9 cellular contexts compared by ENCODE assay signal in genomic region chr6:160667854-160668481, GRCh38. TPM values are rescaled to one million over a fixed set of nuclear protein-coding genes. Genes with fewer than 3 reads are reported as not detected.
DNase-seq lines count a peak whose midpoint lies in the region; ATAC-seq and TF ChIP-seq lines count a peak whose summit lies in the region.
"Had no signal": no experiment of that assay in that cellular context is flagged by ENCODE, and none has a peak within 500 bp of the region (broad histone marks: within the 10 kb centered on the region; RNA-seq: fewer than 3 reads in every experiment).

No MANE protein-coding gene starts in this region.

- H3K4me1 ChIP-seq in liver (ENCODE audit: control insufficient read depth in 4 of 4, insufficient read depth in 4 of 4, low read length in 3 of 4) (peaks cover 3 to 14% (median 10%) of the 10 kb centered on the region in 4 donors), psoas muscle (no peaks in the 10 kb centered on the region)

- no peak overlapping the region for H3K9ac ChIP-seq in liver (ENCODE audit: low read depth in 1 of 2, low read length in 2 of 2)

- no peaks in the 10 kb centered on the region for H3K27me3 ChIP-seq in liver (ENCODE audit: control insufficient read depth in 4 of 4, insufficient read depth in 4 of 4, low read length in 3 of 4)
- H3K27me3 ChIP-seq in psoas muscle (ENCODE audit: insufficient read depth in 3 of 3, low read length in 2 of 3): no peaks in the 10 kb centered on the region

- H3K4me3 ChIP-seq in liver (ENCODE audit: low read depth in 1 of 3, low read length in 3 of 3) (no peak overlapping the region), psoas muscle (no peak overlapping the region)

- WGBS in liver: 7% methylated on average over 8 of the region's 8 CpGs
- WGBS in psoas muscle, 3 donors: 32 to 37% (median 35%) methylated on average over 8 of the region's 8 CpGs

- peaks cover 0 to 4% (median 0%) of the 10 kb centered on the region in 4 donors for H3K36me3 ChIP-seq in liver (ENCODE audit: control insufficient read depth in 4 of 4, insufficient read depth in 3 of 4, low read depth in 1 of 4, low read length in 3 of 4)
- no peaks in the 10 kb centered on the region for H3K36me3 ChIP-seq in psoas muscle (ENCODE audit: insufficient read depth in 1 of 2, low read depth in 1 of 2)

- H3K9me3 ChIP-seq in liver (ENCODE audit: control insufficient read depth in 4 of 4, low read length in 3 of 4) (no peaks in the 10 kb centered on the region), psoas muscle (no peaks in the 10 kb centered on the region)

- peak; percentile 84 for TF ChIP-seq CTCF in LNCAP (IDR thresholded peaks at IDR 0.05)
- peak; percentile 71 for TF ChIP-seq CTCF in liver (IDR thresholded peaks at IDR 0.05; ENCODE audit: low read depth, low read length, missing input control)
- no peak for TF ChIP-seq CTCF in psoas muscle (IDR thresholded peaks at IDR 0.05)

- intact Hi-C loops in psoas muscle (cut with DNase I): no loop called here

- ATAC-seq in GM21717 (IDR thresholded peaks at IDR 0.05; ENCODE audit: unreplicated experiment) (peak; percentile 88), psoas muscle (no peak)

- H3K27ac ChIP-seq in liver (ENCODE audit: low read depth in 1 of 2, low read length in 2 of 2) (no peak overlapping the region), psoas muscle (no peak overlapping the region)

- peak; percentile 1 for DNase-seq in NCI-H2029 (lab: John Stamatoyannopoulos, UW)
- no peak for DNase-seq in NCI-H2029 treated with DMSO at 0.1 percent for 48 hours (lab: John Stamatoyannopoulos, UW)
- DNase-seq in activated CD4-positive, alpha-beta T cell treated with anti-CD3 and anti-CD28 coated beads, Interleukin-2, amount 50 U/mL, for 4 hours: peak; percentile 1 to 9
- no peak for DNase-seq in DMS79 (lab: John Stamatoyannopoulos, UW)
- no peak for DNase-seq in psoas muscle

- peak; percentile 96 to 98 for TF ChIP-seq RAD21 in liver (IDR thresholded peaks at IDR 0.05)

TF ChIP-seq in liver, 16 proteins besides CTCF, POLR2A, EP300 and RAD21:
- TF ChIP-seq HNF4G (IDR thresholded peaks at IDR 0.05): no peak
- TF ChIP-seq EGR1 (IDR thresholded peaks at IDR 0.05; ENCODE audit: low read depth in 2 of 2): no peak
- TF ChIP-seq YY1 (IDR thresholded peaks at IDR 0.05): no peak
- TF ChIP-seq TAF1 (conservative IDR thresholded peaks at IDR 0.05): no peak
- peak; percentile 15 for TF ChIP-seq HNF4A (conservative IDR thresholded peaks at IDR 0.05)
- TF ChIP-seq, protein P1, sequence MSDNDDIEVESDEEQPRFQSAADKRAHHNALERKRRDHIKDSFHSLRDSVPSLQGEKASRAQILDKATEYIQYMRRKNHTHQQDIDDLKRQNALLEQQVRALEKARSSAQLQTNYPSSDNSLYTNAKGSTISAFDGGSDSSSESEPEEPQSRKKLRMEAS (IDR thresholded peaks at IDR 0.05): no peak
- no peak for TF ChIP-seq JUND (IDR thresholded peaks at IDR 0.05)
- TF ChIP-seq REST (IDR thresholded peaks at IDR 0.05): no peak
- TF ChIP-seq GABPA (IDR thresholded peaks at IDR 0.05 in 1 of 2, conservative IDR thresholded peaks at IDR 0.05 in 1 of 2): no peak
- TF ChIP-seq ATF3 (IDR thresholded peaks at IDR 0.05): no peak
- no peak for TF ChIP-seq FOXA2 (IDR thresholded peaks at IDR 0.05)
- no peak for TF ChIP-seq FOXA1 (IDR thresholded peaks at IDR 0.05)
- peak; percentile 30 to 38 for TF ChIP-seq RXRA (IDR thresholded peaks at IDR 0.05)
- no peak for TF ChIP-seq NR2F2 (IDR thresholded peaks at IDR 0.05)
TF ChIP-seq in liver: peak in this region for 2.

RNA-seq across cellular contexts. Expression of gene LPA, which starts 3.9 kb away (rescaled TPM):
- total RNA-seq in liver (10 to 100 TPM; 34.7 to 62.8 TPM), psoas muscle (under 1 TPM in 1 of 4 donors, not detected in 3; 0.17 TPM)
- polyA plus RNA-seq in liver (10 to 100 TPM in 1 of 2 donors, 1 to 10 TPM in 1; 7.9 to 13.1 TPM), psoas muscle (not detected)
- polyA plus RNA-seq: AG04450 had no signal

RNA-seq across cellular contexts. Expression of gene PLG, which starts 34.1 kb away (rescaled TPM):
- total RNA-seq in liver (1,000 to 10,000 TPM in 1 of 2 donors, 100 to 1,000 TPM in 1; 880 to 1,208 TPM), psoas muscle (under 1 TPM in 2 of 4 donors, not detected in 2; 0.20 to 0.64 TPM)
- polyA plus RNA-seq in liver (1,000 to 10,000 TPM; 1,307 to 1,797 TPM), psoas muscle (not detected)
- polyA plus RNA-seq: AG04450 had no signal

Comparison
In these comparisons a context has a peak if more than half of its experiments do, and no peak if none do; other contexts are left out.
1. DNase-seq: peak in NCI-H2029 (single experiment) and activated CD4-positive, alpha-beta T cell treated with anti-CD3 and anti-CD28 coated beads, Interleukin-2, amount 50 U/mL, for 4 hours (2 of 2); none in NCI-H2029 treated with DMSO at 0.1 percent for 48 hours (single experiment), DMS79 (single experiment) and psoas muscle (0 of 2).
2. RNA of gene LPA, which starts 3.9 kb away (total RNA-seq): 34.7 to 62.8 TPM in liver; 0.17 TPM in psoas muscle; every median in the first group is over 10 times any median in the second.
3. RNA of gene PLG, which starts 34.1 kb away (total RNA-seq): 880 to 1,208 TPM in liver; 0.20 to 0.64 TPM in psoas muscle; every median in the first group is over 100 times any median in the second.